11 cellular contexts compared by ENCODE assay signal in the genomic region with DNA sequence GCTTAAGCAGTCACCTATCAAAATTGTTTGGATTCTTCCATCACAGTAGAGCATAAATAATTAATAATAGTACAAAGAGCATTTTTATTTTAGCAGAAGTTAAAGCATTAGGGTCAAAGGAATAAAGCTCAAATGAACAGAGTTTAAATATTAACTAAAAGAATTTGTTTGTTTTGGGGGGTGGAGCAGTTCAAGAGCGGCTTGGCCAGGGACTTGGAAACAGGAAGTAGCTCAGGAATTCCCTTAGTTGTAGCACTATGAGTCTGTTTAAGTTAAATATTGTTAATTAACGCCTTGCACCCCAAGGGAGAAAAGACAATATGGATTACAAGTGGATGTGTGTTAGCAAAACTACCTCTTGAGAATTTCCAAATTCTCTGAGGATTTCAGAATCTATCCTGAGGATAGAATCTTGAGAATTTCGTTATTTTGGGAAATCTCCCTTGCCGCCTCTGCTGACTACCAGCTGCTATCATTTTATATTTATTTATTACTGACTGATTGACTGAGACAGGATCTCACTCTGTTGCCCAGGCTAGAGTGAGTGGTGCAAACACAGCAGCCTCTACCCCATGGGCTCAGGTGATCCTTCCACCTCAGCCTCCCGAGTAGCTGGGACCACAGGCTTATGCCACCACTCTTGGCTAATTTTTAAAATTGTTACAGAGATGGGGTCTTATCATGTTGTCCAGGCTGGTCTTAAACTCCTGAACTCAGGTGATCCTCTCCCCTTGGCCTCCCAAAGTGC.
DNase-seq lines count a peak whose midpoint lies in the region; ATAC-seq and TF ChIP-seq lines count a peak whose summit lies in the region.
"Had no signal": no experiment of that assay in that cellular context is flagged by ENCODE, and none has a peak within 500 bp of the region (broad histone marks: within the 10 kb centered on the region; RNA-seq: fewer than 3 reads in every experiment).

No MANE protein-coding gene starts in this region.

- no peak overlapping the region for H3K4ac ChIP-seq in mesenchymal stem cell (ENCODE audit: low read depth in 1 of 2, low read length in 2 of 2)

- no peak overlapping the region for H3K18ac ChIP-seq in mesenchymal stem cell (ENCODE audit: low read depth in 1 of 2, low read length in 2 of 2)

- no peaks in the 10 kb centered on the region for H4K20me1 ChIP-seq in BLaER1 treated with 17β-estradiol and CSF1 and Interleukin-3, amounts not matched to agents 10 nM and 100 nM

- ATAC-seq in gastrocnemius medialis (no peak), HG03442 (IDR thresholded peaks at IDR 0.05; ENCODE audit: unreplicated experiment) (no peak)

- H3K4me3 ChIP-seq in BLaER1 treated with 17β-estradiol and CSF1 and Interleukin-3, amounts not matched to agents 10 nM and 100 nM: peak overlapping the region in 2 of 10 experiments; percentile 46 to 48; a peak in 1 of 20 replicates
- no peak overlapping the region for H3K4me3 ChIP-seq in mesenchymal stem cell (ENCODE audit: insufficient read depth in 1 of 2, low read depth in 1 of 2, low read length in 2 of 2)
- no peak overlapping the region for H3K4me3 ChIP-seq in uterus
- H3K4me3 ChIP-seq in gastrocnemius medialis: no peak overlapping the region
- no peak overlapping the region for H3K4me3 ChIP-seq in sigmoid colon
- H3K4me3 ChIP-seq: ovary had no signal

- no peaks in the 10 kb centered on the region for H3K9me3 ChIP-seq in BLaER1 treated with 17β-estradiol and CSF1 and Interleukin-3, amounts not matched to agents 10 nM and 100 nM (replicated peaks in 1 of 11)
- H3K9me3 ChIP-seq in mesenchymal stem cell (ENCODE audit: control insufficient read depth, low read length) (no peaks in the 10 kb centered on the region), uterus (no peaks in the 10 kb centered on the region), gastrocnemius medialis (no peaks in the 10 kb centered on the region), sigmoid colon (no peaks in the 10 kb centered on the region)
- H3K9me3 ChIP-seq: ovary had no signal

- TF ChIP-seq CTCF in uterus (IDR thresholded peaks at IDR 0.05) (no peak), gastrocnemius medialis (IDR thresholded peaks at IDR 0.05 in 4 of 5, conservative IDR thresholded peaks at IDR 0.05 in 1 of 5) (no peak), sigmoid colon (IDR thresholded peaks at IDR 0.05) (no peak)

- intact Hi-C loops in uterus (cut with DNase I; ENCODE audit: low total_unique reads): no loop called here
- intact Hi-C loops in gastrocnemius medialis (cut with DNase I; ENCODE audit: low total_unique reads): no loop called here
- intact Hi-C loops in sigmoid colon (cut with DNase I): no loop called here

- H3K14ac ChIP-seq in mesenchymal stem cell (ENCODE audit: low read length in 2 of 2): no peak overlapping the region

- H3K27me3 ChIP-seq in BLaER1 treated with 17β-estradiol and CSF1 and Interleukin-3, amounts not matched to agents 10 nM and 100 nM: peaks cover 0 to 10% (median 0%) of the 10 kb centered on the region in 11 experiments; a peak in 2 of 22 replicates
- H3K27me3 ChIP-seq in mesenchymal stem cell (ENCODE audit: control insufficient read depth in 1 of 2, insufficient read depth in 1 of 2, low read length in 2 of 2) (no peaks in the 10 kb centered on the region), uterus (no peaks in the 10 kb centered on the region), gastrocnemius medialis (no peaks in the 10 kb centered on the region), sigmoid colon (peaks cover 0 to 5% (median 0%) of the 10 kb centered on the region in 3 donors)
- H3K27me3 ChIP-seq: ovary had no signal

- DNase-seq in HT-29 (ENCODE audit: low spot score) (peak; percentile 74), dermis blood vessel endothelial cell (peak; percentile 41), mesenchymal stem cell (peak; percentile 15), uterus (no peak), gastrocnemius medialis (no peak), sigmoid colon (no peak)
- DNase-seq: effector CD4-positive, alpha-beta T cell; NCI-H1417 treated with DMSO at 0.1 percent for 48 hours; ovary had no signal

- no peak for TF ChIP-seq POLR2A in uterus (IDR thresholded peaks at IDR 0.05)
- TF ChIP-seq POLR2A in gastrocnemius medialis (IDR thresholded peaks at IDR 0.05): no peak
- no peak for TF ChIP-seq POLR2A in sigmoid colon (IDR thresholded peaks at IDR 0.05)

- peak overlapping the region in 1 of 2 experiments; percentile 77 for H2BK12ac ChIP-seq in mesenchymal stem cell (ENCODE audit: low read length in 2 of 2)

- H3K4me2 ChIP-seq in BLaER1 treated with 17β-estradiol and CSF1 and Interleukin-3, amounts not matched to agents 10 nM and 100 nM: peak overlapping the region; percentile 85 to 96 (median 94)
- H3K4me2 ChIP-seq in mesenchymal stem cell (ENCODE audit: low read length, poor library complexity, severe bottlenecking): no peak overlapping the region

- H2AK5ac ChIP-seq in mesenchymal stem cell (ENCODE audit: low read length, severe bottlenecking): peak overlapping the region; percentile 68

- H3K27ac ChIP-seq in BLaER1 treated with 17β-estradiol and CSF1 and Interleukin-3, amounts not matched to agents 10 nM and 100 nM: peak overlapping the region in 10 of 11 experiments; percentile 63 to 91 (median 84); a peak in 19 of 22 replicates
- H3K27ac ChIP-seq in mesenchymal stem cell (ENCODE audit: low read length, poor library complexity, severe bottlenecking) (peak overlapping the region; percentile 54), uterus (no peak overlapping the region), gastrocnemius medialis (no peak overlapping the region), sigmoid colon (no peak overlapping the region)
- H3K27ac ChIP-seq: ovary had no signal

- H4K91ac ChIP-seq in mesenchymal stem cell (ENCODE audit: low read length): no peak overlapping the region

- no peak overlapping the region for H4K8ac ChIP-seq in mesenchymal stem cell (ENCODE audit: low read length)

- TF ChIP-seq EP300 in sigmoid colon (IDR thresholded peaks at IDR 0.05): no peak

- peak overlapping the region in 9 of 11 experiments; percentile 16 to 80 (median 76); a peak in 14 of 22 replicates for H3K9ac ChIP-seq in BLaER1 treated with 17β-estradiol and CSF1 and Interleukin-3, amounts not matched to agents 10 nM and 100 nM
- H3K9ac ChIP-seq in mesenchymal stem cell (ENCODE audit: low read length): no peak overlapping the region

- no peak overlapping the region for H2AFZ ChIP-seq in mesenchymal stem cell (ENCODE audit: low read depth, low read length)

- no peak overlapping the region for H3K23ac ChIP-seq in mesenchymal stem cell (ENCODE audit: low read length in 2 of 2)

- 71% methylated on average over 3 of the region's 5 CpGs for WGBS in mesenchymal stem cell
- WGBS in sigmoid colon, 2 donors: 32 to 68% methylated on average over 5 of the region's 5 CpGs

- H3K4me1 ChIP-seq in BLaER1 treated with 17β-estradiol and CSF1 and Interleukin-3, amounts not matched to agents 10 nM and 100 nM: peaks cover 47 to 61% (median 56%) of the 10 kb centered on the region in 10 experiments
- H3K4me1 ChIP-seq in mesenchymal stem cell (ENCODE audit: control insufficient read depth, insufficient read depth, low read depth, low read length): peaks cover 15% of the 10 kb centered on the region
- H3K4me1 ChIP-seq in uterus: no peaks in the 10 kb centered on the region
- no peaks in the 10 kb centered on the region for H3K4me1 ChIP-seq in gastrocnemius medialis
- peaks cover 0 to under 1% (median under 1%) of the 10 kb centered on the region in 4 donors for H3K4me1 ChIP-seq in sigmoid colon

- no peaks in the 10 kb centered on the region for H3K36me3 ChIP-seq in BLaER1 treated with 17β-estradiol and CSF1 and Interleukin-3, amounts not matched to agents 10 nM and 100 nM
- H3K36me3 ChIP-seq in mesenchymal stem cell (ENCODE audit: control insufficient read depth in 1 of 2, insufficient read depth in 2 of 2, low read depth in 1 of 2, low read length in 2 of 2) (no peaks in the 10 kb centered on the region), uterus (no peaks in the 10 kb centered on the region), gastrocnemius medialis (no peaks in the 10 kb centered on the region), sigmoid colon (no peaks in the 10 kb centered on the region)
- H3K36me3 ChIP-seq: ovary had no signal

- no peak overlapping the region for H2BK120ac ChIP-seq in mesenchymal stem cell (ENCODE audit: low read depth, low read length)

- H2BK15ac ChIP-seq in mesenchymal stem cell (ENCODE audit: low read depth, poor library complexity, severe bottlenecking): no peak overlapping the region

- in situ Hi-C loops in gastrocnemius medialis (cut with MboI; ENCODE audit: low sequenced_read_pairs in 4 of 4): loop anchor here in 2 of 4 donors (5.0 kb wide), 2 partner anchors 118 to 123 kb away; no protein-coding TSS in a partner anchor

- H2BK5ac ChIP-seq in mesenchymal stem cell (ENCODE audit: low read depth, low read length, poor library complexity, severe bottlenecking): peak overlapping the region; percentile 14

- no peaks in the 10 kb centered on the region for H3K79me1 ChIP-seq in mesenchymal stem cell (replicated peaks; ENCODE audit: low read length, poor library complexity, severe bottlenecking)

Comparison
In these comparisons a context has a peak if more than half of its experiments do, and no peak if none do; other contexts are left out.
1. H3K27ac ChIP-seq: peak in BLaER1 treated with 17β-estradiol and CSF1 and Interleukin-3, amounts not matched to agents 10 nM and 100 nM (10 of 11) and mesenchymal stem cell (single experiment); none in uterus (0 of 2), gastrocnemius medialis (0 of 4) and sigmoid colon (0 of 4).
2. DNase-seq: peak in HT-29 (single experiment), dermis blood vessel endothelial cell (single experiment) and mesenchymal stem cell (single experiment); none in uterus (0 of 2), gastrocnemius medialis (0 of 2) and sigmoid colon (single experiment).